23 cellular contexts compared by ENCODE assay signal in genomic region chr4:102466298-102466697, GRCh38. TPM values are rescaled to one million over a fixed set of nuclear protein-coding genes. Genes with fewer than 3 reads are reported as not detected.
DNase-seq lines count a peak whose midpoint lies in the region; ATAC-seq, FAIRE-seq and TF ChIP-seq lines count a peak whose summit lies in the region.
"Had no signal": no experiment of that assay in that cellular context is flagged by ENCODE, and none has a peak within 500 bp of the region (broad histone marks: within the 10 kb centered on the region; RNA-seq: fewer than 3 reads in every experiment).

No MANE protein-coding gene starts in this region.

- no peaks in the 10 kb centered on the region for H3K36me3 ChIP-seq in mammary epithelial cell (ENCODE audit: insufficient read depth, low read length)
- no peaks in the 10 kb centered on the region for H3K36me3 ChIP-seq in breast epithelium
- H3K36me3 ChIP-seq in GM12878 (ENCODE audit: control insufficient read depth in 2 of 2, insufficient read depth in 2 of 2, low read length in 1 of 2), result no peaks in the 10 kb centered on the region
- H3K36me3 ChIP-seq: heart right ventricle, neutrophil, SJSA1 had no signal

- CTCF ChIA-PET in mammary epithelial cell (lab: Charles Lee; ENCODE audit: low non-redundant PET) (no interaction called here), GM12878 (lab: Yijun Ruan, JAX) (interaction anchor here (0.6 kb wide), 1 partner anchor 34 kb away, joined by 4 read pairs; no protein-coding TSS in a partner anchor)

- DNase-seq in mammary epithelial cell, result peak; percentile 29
- DNase-seq in breast epithelium (ENCODE audit: low spot score in 2 of 2), result no peak
- no peak for DNase-seq in GM12878 (ENCODE audit: low read depth, low spot score)
- peak; percentile 71 for DNase-seq in glomerular endothelial cell (ENCODE audit: extremely low read depth, low read depth, low spot score)
- no peak for DNase-seq in natural killer cell
- no peak for DNase-seq in mesothelial cell of epicardium (ENCODE audit: low spot score in 2 of 2, unreplicated experiment in 2 of 2)
- DNase-seq in kidney glomerular epithelial cell (lab: John Stamatoyannopoulos, UW), result no peak
- DNase-seq: activated CD4-positive, alpha-beta memory T cell treated with anti-CD3 and anti-CD28 coated beads for 36 hours; activated effector memory CD4-positive, alpha-beta T cell treated with anti-CD3 and anti-CD28 coated beads, Interleukin-2, amount 50 U/mL, for 16 hours; COR-L47; effector CD4-positive, alpha-beta T cell; heart right ventricle; immature natural killer cell; NCI-H146; NCI-H82; retina; stimulated activated CD4-positive, alpha-beta T cell treated with anti-CD3 and anti-CD28 coated beads, Interleukin-12 subunit alpha, Interleukin-12 subunit beta, amount 100 ng/mL, for 4 hours had no signal

- TF ChIP-seq CTCF in mammary epithelial cell (conservative IDR thresholded peaks at IDR 0.05 in 1 of 2, IDR thresholded peaks at IDR 0.05 in 1 of 2; ENCODE audit: extremely low read depth in 1 of 2, insufficient read depth in 1 of 2, low read depth in 1 of 2, low read length in 2 of 2) (no peak), breast epithelium (IDR thresholded peaks at IDR 0.05) (no peak), GM12878 (IDR thresholded peaks at IDR 0.05 in 2 of 3, conservative IDR thresholded peaks at IDR 0.05 in 1 of 3; ENCODE audit: control insufficient read depth in 2 of 3, extremely low read depth in 1 of 3, insufficient read depth in 1 of 3, low read depth in 3 of 3, low read length in 3 of 3) (no peak), natural killer cell (IDR thresholded peaks at IDR 0.05) (no peak), mesothelial cell of epicardium (IDR thresholded peaks at IDR 0.05; ENCODE audit: unreplicated experiment) (no peak)

- SMC1A ChIA-PET in GM12878 (lab: Charles Lee; ENCODE audit: uncharacterized antibody, unreplicated experiment), result interaction anchor here (1.5 to 1.8 kb wide), 2 partner anchors 77 to 80 kb away, joined by 3 to 6 read pairs; no protein-coding TSS in a partner anchor

- H3K27ac ChIP-seq in mammary epithelial cell (ENCODE audit: insufficient read depth, low read depth, low read length) (no peak overlapping the region), breast epithelium (no peak overlapping the region), GM12878 (ENCODE audit: control insufficient read depth, insufficient read depth) (no peak overlapping the region)
- H3K27ac ChIP-seq: heart right ventricle, neutrophil, SJSA1 had no signal

- TF ChIP-seq POLR2A in breast epithelium (IDR thresholded peaks at IDR 0.05) (no peak), GM12878 (IDR thresholded peaks at IDR 0.05; ENCODE audit: low read depth, low read length) (no peak)

- no peaks in the 10 kb centered on the region for H4K20me1 ChIP-seq in mammary epithelial cell (ENCODE audit: insufficient read depth, low read length)
- H4K20me1 ChIP-seq in GM12878 (ENCODE audit: control insufficient read depth, insufficient read depth), result no peaks in the 10 kb centered on the region

- in situ Hi-C loops in mammary epithelial cell (cut with MboI; ENCODE audit: low sequenced_read_pairs in 2 of 2), result loop anchor here in 1 of 2 donors (25.0 kb wide), 1 partner anchor 146 kb away; no protein-coding TSS in a partner anchor
- in situ Hi-C loops in GM12878 (cut with MboI), result no loop called here

- no peak overlapping the region for H3K4me3 Mint-ChIP-seq in stimulated activated memory B cell treated with anti-CD40 and anti-IgM and Interleukin-4, amounts not matched to agents 10 μg/mL and 1 μg/mL and 100 μg/mL, for 72 hours
- no peak overlapping the region for H3K4me3 Mint-ChIP-seq in natural killer cell
- no peak overlapping the region for H3K4me3 Mint-ChIP-seq in mesothelial cell of epicardium
- H3K4me3 Mint-ChIP-seq: activated CD4-positive, alpha-beta memory T cell treated with anti-CD3 and anti-CD28 coated beads for 36 hours; B cell; central memory CD8-positive, alpha-beta T cell; immature natural killer cell had no signal

- H3K9me3 ChIP-seq in mammary epithelial cell (replicated peaks; ENCODE audit: insufficient read depth, low read length) (no peaks in the 10 kb centered on the region), breast epithelium (no peaks in the 10 kb centered on the region), GM12878 (replicated peaks; ENCODE audit: control insufficient read depth, insufficient read depth, low read length) (no peaks in the 10 kb centered on the region; the same call in 2 of the 3 replicates)
- H3K9me3 ChIP-seq: neutrophil, SJSA1 had no signal

- H3K36me3 Mint-ChIP-seq in stimulated activated memory B cell treated with anti-CD40 and anti-IgM and Interleukin-4, amounts not matched to agents 10 μg/mL and 1 μg/mL and 100 μg/mL, for 72 hours, result no peaks in the 10 kb centered on the region
- H3K36me3 Mint-ChIP-seq in natural killer cell (no peaks in the 10 kb centered on the region), mesothelial cell of epicardium (no peaks in the 10 kb centered on the region)
- H3K36me3 Mint-ChIP-seq: activated CD4-positive, alpha-beta memory T cell treated with anti-CD3 and anti-CD28 coated beads for 36 hours; immature natural killer cell had no signal

- no peaks in the 10 kb centered on the region for H3K4me1 Mint-ChIP-seq in stimulated activated memory B cell treated with anti-CD40 and anti-IgM and Interleukin-4, amounts not matched to agents 10 μg/mL and 1 μg/mL and 100 μg/mL, for 72 hours
- H3K4me1 Mint-ChIP-seq in natural killer cell, result peaks cover 0 to 7% of the 10 kb centered on the region in 2 donors
- peaks cover 3% of the 10 kb centered on the region for H3K4me1 Mint-ChIP-seq in mesothelial cell of epicardium
- H3K4me1 Mint-ChIP-seq: B cell had no signal

- H3K4me2 ChIP-seq in mammary epithelial cell (ENCODE audit: insufficient read depth, low read depth, low read length) (no peak overlapping the region), GM12878 (ENCODE audit: control insufficient read depth, insufficient read depth) (no peak overlapping the region)

- no peak for TF ChIP-seq EP300 in GM12878 (IDR thresholded peaks at IDR 0.05; ENCODE audit: borderline replicate concordance in 1 of 2, control insufficient read depth in 1 of 2, low read depth in 2 of 2, low read length in 2 of 2)

- WGBS in mammary epithelial cell (ENCODE audit: low coverage, missing lambda C conversion rate), result 90% methylated on average over 2 of the region's 2 CpGs
- WGBS in GM12878 (ENCODE audit: insufficient coverage, insufficient replicate concordance, low lambda C conversion rate, missing lambda C conversion rate), result 43% methylated on average over 2 of the region's 2 CpGs

- H3K4me1 ChIP-seq in mammary epithelial cell (ENCODE audit: insufficient read depth, low read length) (peaks cover 3% of the 10 kb centered on the region), breast epithelium (no peaks in the 10 kb centered on the region), GM12878 (ENCODE audit: control insufficient read depth, insufficient read depth, low read length) (no peaks in the 10 kb centered on the region)
- H3K4me1 ChIP-seq: heart right ventricle, SJSA1 had no signal

- peaks cover 8% of the 10 kb centered on the region for H3K27me3 Mint-ChIP-seq in stimulated activated memory B cell treated with anti-CD40 and anti-IgM and Interleukin-4, amounts not matched to agents 10 μg/mL and 1 μg/mL and 100 μg/mL, for 72 hours
- H3K27me3 Mint-ChIP-seq in natural killer cell (ENCODE audit: low read depth in 2 of 2), result no peaks in the 10 kb centered on the region
- no peaks in the 10 kb centered on the region for H3K27me3 Mint-ChIP-seq in mesothelial cell of epicardium (ENCODE audit: low read depth)
- H3K27me3 Mint-ChIP-seq: activated CD4-positive, alpha-beta memory T cell treated with anti-CD3 and anti-CD28 coated beads for 36 hours had no signal

- RAD21 ChIA-PET in GM12878 (lab: Charles Lee; ENCODE audit: unreplicated experiment), result no interaction called here

- H3K9me3 Mint-ChIP-seq in stimulated activated memory B cell treated with anti-CD40 and anti-IgM and Interleukin-4, amounts not matched to agents 10 μg/mL and 1 μg/mL and 100 μg/mL, for 72 hours, result peaks cover 8% of the 10 kb centered on the region
- H3K9me3 Mint-ChIP-seq in natural killer cell, result no peaks in the 10 kb centered on the region
- H3K9me3 Mint-ChIP-seq in mesothelial cell of epicardium, result peaks cover 10% of the 10 kb centered on the region
- H3K9me3 Mint-ChIP-seq: immature natural killer cell had no signal

- dilution Hi-C loops in mammary epithelial cell (cut with HindIII; ENCODE audit: low sequenced_read_pairs), result no loop called here

- ATAC-seq in GM12878, result peak; percentile 42; the same call in 2 of the 3 replicates
- ATAC-seq in stimulated activated memory B cell treated with anti-CD40 and anti-IgM and Interleukin-4, amounts not matched to agents 10 μg/mL and 1 μg/mL and 100 μg/mL, for 72 hours, result no peak
- ATAC-seq in natural killer cell, result no peak
- ATAC-seq: esophagus mucosa, heart right ventricle had no signal

- FAIRE-seq in GM12878 (lab: Jason Lieb, UNC), result no peak

- H3K27me3 ChIP-seq in mammary epithelial cell (ENCODE audit: insufficient read depth, low read length) (peaks cover 3% of the 10 kb centered on the region), breast epithelium (no peaks in the 10 kb centered on the region), GM12878 (replicated peaks in 1 of 2; ENCODE audit: control insufficient read depth in 2 of 2, insufficient read depth in 2 of 2, low read length in 1 of 2) (no peaks in the 10 kb centered on the region)
- H3K27me3 ChIP-seq: heart right ventricle, neutrophil had no signal

- H3K79me2 ChIP-seq in mammary epithelial cell (ENCODE audit: insufficient read depth, low read length) (no peaks in the 10 kb centered on the region), GM12878 (ENCODE audit: control insufficient read depth, insufficient read depth, low read length) (no peaks in the 10 kb centered on the region)

- H3K4me3 ChIP-seq in mammary epithelial cell (replicated peaks in 1 of 3; ENCODE audit: insufficient read depth in 1 of 3, low read depth in 2 of 3, low read length in 3 of 3), result no peak overlapping the region
- H3K4me3 ChIP-seq in breast epithelium, result no peak overlapping the region
- no peak overlapping the region for H3K4me3 ChIP-seq in GM12878
- H3K4me3 ChIP-seq: heart right ventricle, SJSA1 had no signal

- intact Hi-C loops in mammary epithelial cell (cut with micrococcal nuclease) (no loop called here), breast epithelium (cut with DNase I; ENCODE audit: low total_unique reads) (no loop called here), GM12878 (cut with micrococcal nuclease; ENCODE audit: unreplicated experiment) (no loop called here), natural killer cell (cut with micrococcal nuclease) (no loop called here)

- H2AFZ ChIP-seq in mammary epithelial cell (ENCODE audit: low read depth, low read length), result no peak overlapping the region
- no peak overlapping the region for H2AFZ ChIP-seq in GM12878 (ENCODE audit: control insufficient read depth, low read depth, low read length)

- POLR2A ChIA-PET in GM12878 (lab: Charles Lee), result interaction anchor here (0.7 kb wide), 1 partner anchor 8 kb away, joined by 3 read pairs; no protein-coding TSS in a partner anchor

- no peak overlapping the region for H3K27ac Mint-ChIP-seq in stimulated activated memory B cell treated with anti-CD40 and anti-IgM and Interleukin-4, amounts not matched to agents 10 μg/mL and 1 μg/mL and 100 μg/mL, for 72 hours
- H3K27ac Mint-ChIP-seq in natural killer cell, result no peak overlapping the region
- no peak overlapping the region for H3K27ac Mint-ChIP-seq in mesothelial cell of epicardium
- H3K27ac Mint-ChIP-seq: activated CD4-positive, alpha-beta memory T cell treated with anti-CD3 and anti-CD28 coated beads for 36 hours; B cell; immature natural killer cell had no signal

- no peak for TF ChIP-seq RAD21 in GM12878 (IDR thresholded peaks at IDR 0.05; ENCODE audit: insufficient read depth, low read depth, low read length)

- BruUV-seq in mammary epithelial cell (replicated peaks; lab: Mats Ljungman, UMichigan), result no TSS peak
- BruUV-seq in GM12878 (replicated peaks; lab: Mats Ljungman, UMichigan), result no TSS peak

- H3K9ac ChIP-seq in mammary epithelial cell (ENCODE audit: insufficient read depth, low read length) (no peak overlapping the region), GM12878 (ENCODE audit: control insufficient read depth, insufficient read depth, low read length) (no peak overlapping the region)

RNA-seq across cellular contexts. Expression of gene NFKB1, which starts 34.9 kb away (rescaled TPM):
- total RNA-seq in mammary epithelial cell (10 to 100 TPM; 23.5 to 52.9 TPM), breast epithelium (10 to 100 TPM; 30.2 to 52.5 (median 42.6) TPM), GM12878 (2014; rRNA removed) (51.0 and 53.0 TPM in 2 replicates), GM12878 (2014; rRNA removed; fragmentation: Illumina TruSeq; extraction: Trizol) (67.4 and 68.6 TPM in 2 replicates), GM12878 (2021) (106 and 110 TPM in 2 replicates), glomerular endothelial cell (34.1 and 43.9 TPM in 2 replicates), natural killer cell (100 to 1,000 TPM; 144 to 235 (median 163) TPM), mesothelial cell of epicardium (25.7 to 30.9 TPM (median 26.7 TPM) in 3 replicates)
- polyA plus RNA-seq in mammary epithelial cell (25.5 TPM), GM12878 (2011; rRNA removed) (67.0 and 69.7 TPM in 2 replicates), GM12878 (2014; fragmentation: Illumina TruSeq; extraction: Trizol) (82.1 and 85.3 TPM in 2 replicates), GM12878 (2014; fragmentation: Nextera tagmentation; extraction: Ambion mirVana) (10 to 100 TPM; 20.8 to 32.7 TPM), GM12878 (2014; rRNA removed) (61.6 and 62.3 TPM in 2 replicates), GM12878 (2016; fragmentation: Nextera tagmentation; extraction: Ambion mirVana) (1 to 10 TPM; 8.7 to 9.0 TPM)
- polyA minus RNA-seq in mammary epithelial cell, result 40.6 TPM
- 92.3 and 97.9 TPM in 2 replicates for total RNA-seq in GM12878 (2013; cell fraction: nucleolus; rRNA removed)
- polyA plus RNA-seq in GM12878 (2011; ENCODE audit: low read depth), result 43.4 TPM
- polyA plus RNA-seq in GM12878 (2011; cell fraction: cytosol; rRNA removed), result 66.5 and 76.6 TPM in 2 replicates
- 68.3 and 72.4 TPM in 2 replicates for polyA plus RNA-seq in GM12878 (2011; cell fraction: nucleus; rRNA removed)
- 46.4 and 59.8 TPM in 2 replicates for polyA plus RNA-seq in GM12878 (2012)
- 104 and 111 TPM in 2 replicates for polyA minus RNA-seq in GM12878 (2011; rRNA and poly(A)+ RNA removed)
- 35.4 and 41.8 TPM in 2 replicates for polyA minus RNA-seq in GM12878 (2011; cell fraction: cytosol; rRNA and poly(A)+ RNA removed)
- polyA minus RNA-seq in GM12878 (2011; cell fraction: nucleus; rRNA and poly(A)+ RNA removed), result 42.3 and 64.8 TPM in 2 replicates

Comparison
In these comparisons a context has a peak if more than half of its experiments do, and no peak if none do; other contexts are left out.
1. DNase-seq: peak in mammary epithelial cell (single experiment) and glomerular endothelial cell (single experiment); none in breast epithelium (0 of 2), GM12878 (single experiment), natural killer cell (single experiment), mesothelial cell of epicardium (0 of 2) and kidney glomerular epithelial cell (single experiment).